14 cellular contexts compared by ENCODE assay signal in the genomic region with DNA sequence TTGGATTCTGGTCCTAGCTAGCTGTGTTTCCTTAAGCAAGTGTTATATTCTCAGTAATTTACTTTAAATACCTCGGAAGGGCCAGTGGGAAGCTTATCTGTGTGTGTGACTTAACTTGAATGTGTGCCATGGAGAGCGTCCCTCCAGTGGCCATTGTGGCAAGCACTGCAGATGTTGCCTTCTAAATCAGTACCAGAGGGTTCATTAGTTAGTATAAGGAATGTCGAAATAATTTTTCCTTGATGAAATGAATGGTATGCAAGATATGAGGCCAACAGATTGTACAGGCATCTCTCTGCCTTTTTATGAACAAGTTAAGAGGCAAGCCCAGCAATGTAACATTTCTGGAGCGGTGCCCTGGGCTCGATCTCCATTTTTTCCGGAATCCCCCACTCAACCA. TPM values are rescaled to one million over a fixed set of nuclear protein-coding genes. Genes with fewer than 3 reads are reported as not detected.
DNase-seq lines count a peak whose midpoint lies in the region; ATAC-seq, FAIRE-seq and TF ChIP-seq lines count a peak whose summit lies in the region.
"Had no signal": no experiment of that assay in that cellular context is flagged by ENCODE, and none has a peak within 500 bp of the region (broad histone marks: within the 10 kb centered on the region; RNA-seq: fewer than 3 reads in every experiment).

No MANE protein-coding gene starts in this region.

- H3K79me2 ChIP-seq in keratinocyte (ENCODE audit: control insufficient read depth, insufficient read depth, low read length) (no peaks in the 10 kb centered on the region), smooth muscle cell (ENCODE audit: low read depth) (no peaks in the 10 kb centered on the region)

- H3K27ac ChIP-seq in keratinocyte (ENCODE audit: control insufficient read depth, insufficient read depth, low read length): no peak overlapping the region
- no peak overlapping the region for H3K27ac ChIP-seq in aorta (ENCODE audit: low read depth in 1 of 2, low read length in 2 of 2)
- H3K27ac ChIP-seq in smooth muscle cell (ENCODE audit: low read depth): no peak overlapping the region
- H3K27ac ChIP-seq: A549, SJCRH30 had no signal

- peak overlapping the region; percentile 4 for H2AFZ ChIP-seq in keratinocyte (ENCODE audit: control insufficient read depth, low read length)
- no peak overlapping the region for H2AFZ ChIP-seq in smooth muscle cell (ENCODE audit: low read depth)

- H3K9me3 ChIP-seq in keratinocyte (ENCODE audit: control insufficient read depth, low read depth, low read length): no peaks in the 10 kb centered on the region
- H3K9me3 ChIP-seq in aorta (ENCODE audit: control insufficient read depth, low read length): no peaks in the 10 kb centered on the region
- no peaks in the 10 kb centered on the region for H3K9me3 ChIP-seq in smooth muscle cell (replicated peaks; ENCODE audit: low read depth)
- H3K9me3 ChIP-seq: A549, SJCRH30 had no signal

- ATAC-seq in Right ventricle myocardium inferior: peak; percentile 85
- peak; percentile 54 for ATAC-seq in aorta (ENCODE audit: low FRiP score)
- no peak for ATAC-seq in GM18861 (IDR thresholded peaks at IDR 0.05; ENCODE audit: unreplicated experiment)
- ATAC-seq in HG03095 (IDR thresholded peaks at IDR 0.05; ENCODE audit: unreplicated experiment): no peak
- ATAC-seq: activated naive CD4-positive, alpha-beta T cell treated with anti-CD3 and anti-CD28 coated beads, Interleukin-2, amount 50 U/mL, for 72 hours had no signal

- H3K27me3 ChIP-seq in bronchial epithelial cell (ENCODE audit: control insufficient read depth, insufficient read depth, low read length) (no peaks in the 10 kb centered on the region), keratinocyte (ENCODE audit: control insufficient read depth, extremely low read depth, insufficient read depth, low read length) (no peaks in the 10 kb centered on the region), aorta (ENCODE audit: control insufficient read depth in 1 of 2, insufficient read depth in 2 of 2, low read length in 1 of 2) (no peaks in the 10 kb centered on the region), smooth muscle cell (ENCODE audit: low read depth) (no peaks in the 10 kb centered on the region)
- H3K27me3 ChIP-seq: SJCRH30 had no signal

- no peak for DNase-seq in Right ventricle myocardium inferior (ENCODE audit: missing footprints)
- no peak for DNase-seq in cardiac septum (ENCODE audit: low spot score)
- DNase-seq in bronchial epithelial cell (ENCODE audit: low read depth): peak; percentile 24
- DNase-seq in keratinocyte (ENCODE audit: low read depth, low spot score): no peak
- DNase-seq in aorta: no peak
- DNase-seq in smooth muscle cell (lab: John Stamatoyannopoulos, UW; ENCODE audit: unreplicated experiment): no peak
- DNase-seq: activated CD4-positive, alpha-beta T cell treated with anti-CD3 and anti-CD28 coated beads, Interleukin-2, amount 10 ng/mL, durations not matched to agents 24 days and 14 days; NCI-H2171; SJCRH30 had no signal

- no peaks in the 10 kb centered on the region for H3K9me1 ChIP-seq in keratinocyte (ENCODE audit: control insufficient read depth, extremely low read depth, insufficient read depth, low read length)

- intact Hi-C loops in Right ventricle myocardium inferior (cut with DNase I): no loop called here
- intact Hi-C loops in cardiac septum (cut with DNase I): no loop called here
- intact Hi-C loops in aorta (cut with DNase I): no loop called here

- H3F3A ChIP-seq in smooth muscle cell (ENCODE audit: low read depth): no peaks in the 10 kb centered on the region

- FAIRE-seq in bronchial epithelial cell (lab: Jason Lieb, UNC) (no peak), keratinocyte (lab: Jason Lieb, UNC) (no peak)
- FAIRE-seq: A549, endothelial cell of umbilical vein had no signal

- H3K36me3 ChIP-seq in bronchial epithelial cell (ENCODE audit: control insufficient read depth, insufficient read depth, low read length): no peaks in the 10 kb centered on the region
- no peaks in the 10 kb centered on the region for H3K36me3 ChIP-seq in keratinocyte (ENCODE audit: control insufficient read depth in 2 of 2, extremely low read depth in 1 of 2, insufficient read depth in 2 of 2, low read length in 2 of 2)
- H3K36me3 ChIP-seq in aorta (ENCODE audit: control insufficient read depth in 1 of 2, insufficient read depth in 2 of 2, low read length in 1 of 2): no peaks in the 10 kb centered on the region
- H3K36me3 ChIP-seq in smooth muscle cell (ENCODE audit: low read depth): no peaks in the 10 kb centered on the region
- H3K36me3 ChIP-seq: SJCRH30 had no signal

- peak; percentile 3 for TF ChIP-seq CTCF in bronchial epithelial cell (IDR thresholded peaks at IDR 0.05; ENCODE audit: insufficient read depth, low read length, severe bottlenecking)
- peak; percentile 11 to 29 (median 12) for TF ChIP-seq CTCF in keratinocyte (optimal IDR thresholded peaks at IDR 0.05 in 1 of 3, IDR thresholded peaks at IDR 0.05 in 1 of 3, conservative IDR thresholded peaks at IDR 0.05 in 1 of 3; ENCODE audit: extremely low read depth in 1 of 3, insufficient read depth in 2 of 3, low read length in 3 of 3)
- TF ChIP-seq CTCF in smooth muscle cell (IDR thresholded peaks at IDR 0.05; ENCODE audit: borderline replicate concordance, insufficient read depth, poor library complexity, severe bottlenecking): no peak

- no peaks in the 10 kb centered on the region for H4K20me1 ChIP-seq in keratinocyte (ENCODE audit: control insufficient read depth, extremely low read depth, insufficient read depth, low read length)
- H4K20me1 ChIP-seq in smooth muscle cell (ENCODE audit: low read depth): no peaks in the 10 kb centered on the region

- no peak overlapping the region for H3K4me2 ChIP-seq in keratinocyte (ENCODE audit: control insufficient read depth, extremely low read depth, insufficient read depth, low read depth, low read length)
- no peak overlapping the region for H3K4me2 ChIP-seq in smooth muscle cell
- H3K4me2 ChIP-seq: A549 had no signal

- dilution Hi-C loops in keratinocyte (cut with MboI; ENCODE audit: extremely low pct_ligation_motif_present, low sequenced_read_pairs): no loop called here

- 6 to 7% methylated on average over 6 of the region's 6 CpGs for WGBS in aorta, 2 donors
- 57% methylated on average over 6 of the region's 6 CpGs for WGBS in smooth muscle cell (ENCODE audit: low lambda C conversion rate)

- H3K4me3 ChIP-seq in bronchial epithelial cell (ENCODE audit: low read depth, low read length): no peak overlapping the region
- H3K4me3 ChIP-seq in keratinocyte (ENCODE audit: control insufficient read depth in 2 of 3, extremely low read depth in 1 of 3, insufficient read depth in 2 of 3, low read depth in 1 of 3, low read length in 3 of 3): no peak overlapping the region
- no peak overlapping the region for H3K4me3 ChIP-seq in aorta (ENCODE audit: low read length in 2 of 2)
- H3K4me3 ChIP-seq in smooth muscle cell: no peak overlapping the region
- H3K4me3 ChIP-seq: A549, SJCRH30 had no signal

- H3K4me1 ChIP-seq in keratinocyte (ENCODE audit: control insufficient read depth, extremely low read depth, insufficient read depth, low read length) (peaks cover 3% of the 10 kb centered on the region), aorta (ENCODE audit: control insufficient read depth in 1 of 2, insufficient read depth in 2 of 2, low read length in 2 of 2) (no peaks in the 10 kb centered on the region), smooth muscle cell (ENCODE audit: low read depth) (no peaks in the 10 kb centered on the region)
- H3K4me1 ChIP-seq: A549, SJCRH30 had no signal

- no peak overlapping the region for H3K9ac ChIP-seq in keratinocyte (ENCODE audit: control insufficient read depth, extremely low read depth, insufficient read depth, low read length)
- no peak overlapping the region for H3K9ac ChIP-seq in smooth muscle cell (ENCODE audit: low read depth)

RNA-seq across cellular contexts. Expression of a gene that starts 52.0 kb away (rescaled TPM):
- total RNA-seq in Right ventricle myocardium inferior: 0.62 TPM
- total RNA-seq in cardiac septum: 1.2 TPM
- 3.4 and 4.2 TPM in 2 replicates for total RNA-seq in bronchial epithelial cell
- polyA plus RNA-seq in keratinocyte: 1.6 to 2.3 TPM (median 1.7 TPM) in 3 replicates
- 1.3 TPM for polyA plus RNA-seq in keratinocyte (2011; ENCODE audit: low read depth)
- polyA plus RNA-seq in keratinocyte (2011; cell fraction: cytosol; rRNA removed): 1.8 and 2.0 TPM in 2 replicates
- polyA plus RNA-seq in keratinocyte (2011; cell fraction: nucleus; rRNA removed): 1.8 and 2.4 TPM in 2 replicates
- polyA plus RNA-seq in keratinocyte (2012; ENCODE audit: low replicate concordance): 0.93 and 2.3 TPM in 2 replicates
- 1.4 to 3.1 TPM (median 2.0 TPM) in 3 replicates for polyA minus RNA-seq in keratinocyte
- polyA minus RNA-seq in keratinocyte (2011; cell fraction: cytosol; rRNA and poly(A)+ RNA removed): 1.2 TPM
- 0.84 and 2.6 TPM in 2 replicates for polyA minus RNA-seq in keratinocyte (2011; cell fraction: nucleus; rRNA and poly(A)+ RNA removed)
- total RNA-seq in aorta: 1 to 10 TPM; 1.9 to 2.2 TPM
- polyA plus RNA-seq in aorta: 1 to 10 TPM; 1.3 to 1.5 TPM
- total RNA-seq in smooth muscle cell: 8.8 and 13.8 TPM in 2 replicates
- 5.4 and 9.3 TPM in 2 replicates for polyA plus RNA-seq in smooth muscle cell

RNA-seq across cellular contexts. Expression of a gene that starts 52.5 kb away (rescaled TPM):
- total RNA-seq in Right ventricle myocardium inferior (180 TPM), cardiac septum (222 TPM), bronchial epithelial cell (170 and 326 TPM in 2 replicates), aorta (100 to 1,000 TPM; 220 to 232 TPM), smooth muscle cell (103 and 149 TPM in 2 replicates)
- polyA plus RNA-seq in keratinocyte (86.9 to 123 TPM (median 96.8 TPM) in 3 replicates), aorta (10 to 100 TPM; 22.5 to 25.5 TPM), smooth muscle cell (30.2 and 45.5 TPM in 2 replicates)
- 435 TPM for polyA plus RNA-seq in keratinocyte (2011; ENCODE audit: low read depth)
- polyA plus RNA-seq in keratinocyte (2011; cell fraction: cytosol; rRNA removed): 50.0 and 85.7 TPM in 2 replicates
- 153 and 189 TPM in 2 replicates for polyA plus RNA-seq in keratinocyte (2011; cell fraction: nucleus; rRNA removed)
- polyA plus RNA-seq in keratinocyte (2012; ENCODE audit: low replicate concordance): 59.8 and 147 TPM in 2 replicates
- polyA minus RNA-seq in keratinocyte: 167 to 427 TPM (median 300 TPM) in 3 replicates
- 159 TPM for polyA minus RNA-seq in keratinocyte (2011; cell fraction: cytosol; rRNA and poly(A)+ RNA removed)
- 253 and 542 TPM in 2 replicates for polyA minus RNA-seq in keratinocyte (2011; cell fraction: nucleus; rRNA and poly(A)+ RNA removed)

Comparison
In these comparisons a context has a peak if more than half of its experiments do, and no peak if none do; other contexts are left out.
1. ATAC-seq: peak in Right ventricle myocardium inferior (single experiment) and aorta (single experiment); none in GM18861 (single experiment) and HG03095 (single experiment).